In genomic region chr10:119315128-119316001, GRCh38 we compare ENCODE assay signal across 8 cellular contexts.
DNase-seq lines count a peak whose midpoint lies in the region; ATAC-seq and TF ChIP-seq lines count a peak whose summit lies in the region.

No MANE protein-coding gene starts in this region.

- no peaks in the 10 kb centered on the region for H3K27me3 ChIP-seq in heart right ventricle

- no peaks in the 10 kb centered on the region for H3K9me3 ChIP-seq in heart right ventricle

- peak overlapping the region in 9 of 10 donors; percentile 18 to 77 (median 55) for H3K27ac ChIP-seq in heart right ventricle

- WGBS in heart right ventricle, 2 donors: 76 to 80% methylated on average over 16 of the region's 16 CpGs

- DNase-seq in SIG-M5 treated with dmso at 0.1 percent for 504 hours (lab: John Stamatoyannopoulos, UW; ENCODE audit: unreplicated experiment) (peak; percentile 42), SIG-M5 (lab: John Stamatoyannopoulos, UW) (no peak), OCI-M1 (lab: John Stamatoyannopoulos, UW) (peak; percentile 38), heart right ventricle (peak; percentile 27 to 46)
- DNase-seq in activated T-helper 9 cell treated with anti-CD3 and anti-CD28 coated beads, Interleukin-2, amount 50 U/mL, for 16 hours (ENCODE audit: low read depth): peak; percentile 62
- peak; percentile 36 to 74 (median 51) for DNase-seq in stimulated activated CD4-positive, alpha-beta T cell treated with anti-CD3 and anti-CD28 coated beads, Interleukin-1b, Interleukin-23, amount 100 ng/mL, for 24 hours (ENCODE audit: low read depth in 4 of 4, low spot score in 1 of 4)
- DNase-seq in effector CD8-positive, alpha-beta T cell (lab: John Stamatoyannopoulos, UW): no peak

- ATAC-seq in HG03064 (IDR thresholded peaks at IDR 0.05; ENCODE audit: low read depth, unreplicated experiment): peak; percentile 48
- ATAC-seq in heart right ventricle: peak in 7 of 8 donors; percentile 11 to 61 (median 41)

- intact Hi-C loops in heart right ventricle (cut with DNase I): no loop called here

- no peak for TF ChIP-seq CTCF in heart right ventricle (IDR thresholded peaks at IDR 0.05)

- H3K4me3 ChIP-seq in heart right ventricle: no peak overlapping the region

- H3K36me3 ChIP-seq in heart right ventricle: no peaks in the 10 kb centered on the region

- H3K4me1 ChIP-seq in heart right ventricle: peaks cover 21 to 91% (median 68%) of the 10 kb centered on the region in 9 donors

Comparison
In these comparisons a context has a peak if more than half of its experiments do, and no peak if none do; other contexts are left out.
1. DNase-seq: peak in SIG-M5 treated with dmso at 0.1 percent for 504 hours (single experiment), OCI-M1 (single experiment), activated T-helper 9 cell treated with anti-CD3 and anti-CD28 coated beads, Interleukin-2, amount 50 U/mL, for 16 hours (single experiment), heart right ventricle (2 of 2) and stimulated activated CD4-positive, alpha-beta T cell treated with anti-CD3 and anti-CD28 coated beads, Interleukin-1b, Interleukin-23, amount 100 ng/mL, for 24 hours (4 of 4); none in SIG-M5 (single experiment) and effector CD8-positive, alpha-beta T cell (single experiment).